ENCODE assay signal across 16 cellular contexts in genomic region chr7:7706556-7706955, GRCh38. TPM values are rescaled to one million over a fixed set of nuclear protein-coding genes. Genes with fewer than 3 reads are reported as not detected.
DNase-seq lines count a peak whose midpoint lies in the region; ATAC-seq and TF ChIP-seq lines count a peak whose summit lies in the region.
"Had no signal": no experiment of that assay in that cellular context is flagged by ENCODE, and none has a peak within 500 bp of the region (broad histone marks: within the 10 kb centered on the region; RNA-seq: fewer than 3 reads in every experiment).

No MANE protein-coding gene starts in this region.

- no peaks in the 10 kb centered on the region for H3K79me2 ChIP-seq in GM23248 (ENCODE audit: insufficient read depth)

- H3K27me3 ChIP-seq in SJCRH30, result no peaks in the 10 kb centered on the region
- no peaks in the 10 kb centered on the region for H3K27me3 ChIP-seq in GM23248 (replicated peaks; ENCODE audit: insufficient read depth)
- H3K27me3 ChIP-seq in transverse colon, result no peaks in the 10 kb centered on the region

- peak; percentile 22 for DNase-seq in AG10803 (ENCODE audit: low read depth)
- DNase-seq in SJCRH30, result peak in 1 of 2 experiments; percentile 52
- DNase-seq in erythroblast (lab: John Stamatoyannopoulos, UW), result no peak
- no peak for DNase-seq in GM23248
- no peak for DNase-seq in transverse colon
- DNase-seq: activated CD4-positive, CD25-positive, alpha-beta regulatory T cell; activated CD8-positive, alpha-beta memory T cell treated with anti-CD3 and anti-CD28 coated beads, Interleukin-2, amount 50 U/mL, for 4 hours; activated naive CD4-positive, alpha-beta T cell treated with anti-CD3 and anti-CD28 coated beads, Interleukin-2, amount 50 U/mL, for 16 hours; effector memory CD8-positive, alpha-beta T cell; foreskin fibroblast; GF-D8; PC-9 had no signal

- ATAC-seq in GM18909 (IDR thresholded peaks at IDR 0.05; ENCODE audit: poor library complexity, unreplicated experiment) (peak; percentile 27), HG03280 (IDR thresholded peaks at IDR 0.05; ENCODE audit: unreplicated experiment) (peak; percentile 23), GM19035 (IDR thresholded peaks at IDR 0.05; ENCODE audit: unreplicated experiment) (no peak)
- ATAC-seq: A549; effector memory CD8-positive, alpha-beta T cell had no signal

- H3K9me3 ChIP-seq in SJCRH30 (replicated peaks) (no peaks in the 10 kb centered on the region), GM23248 (ENCODE audit: low read depth) (no peaks in the 10 kb centered on the region), transverse colon (no peaks in the 10 kb centered on the region)
- H3K9me3 ChIP-seq: A549 had no signal

- no peak overlapping the region for H3K4me2 ChIP-seq in GM23248 (ENCODE audit: unreplicated experiment)
- H3K4me2 ChIP-seq: A549, PC-9 had no signal

- in situ Hi-C loops in GM23248 (cut with MboI), result no loop called here
- in situ Hi-C loops in transverse colon (cut with MboI; ENCODE audit: low pct_ligation_motif_present in 1 of 4, low pct_unique_long_range_greater_than_20kb in 1 of 4, low sequenced_read_pairs in 3 of 4), result no loop called here

- no peaks in the 10 kb centered on the region; the same call in 1 of the 2 replicates for H4K20me1 ChIP-seq in GM23248 (ENCODE audit: insufficient read depth)

- H2AFZ ChIP-seq in GM23248, result no peak overlapping the region
- H2AFZ ChIP-seq: PC-9 had no signal

- H3F3A ChIP-seq in GM23248 (ENCODE audit: insufficient read depth), result no peaks in the 10 kb centered on the region

- TF ChIP-seq POLR2A in erythroblast (IDR thresholded peaks at IDR 0.05; ENCODE audit: low read length) (no peak), transverse colon (IDR thresholded peaks at IDR 0.05) (no peak)

- no peak overlapping the region for H3K9ac ChIP-seq in GM23248

- intact Hi-C loops in transverse colon (cut with DNase I; ENCODE audit: low total_unique reads), result no loop called here

- H3K4me3 ChIP-seq in AG10803 (ENCODE audit: low read length) (no peak overlapping the region), SJCRH30 (no peak overlapping the region), GM23248 (no peak overlapping the region), transverse colon (no peak overlapping the region)
- H3K4me3 ChIP-seq: A549, PC-9 had no signal

- TF ChIP-seq EP300 in transverse colon (IDR thresholded peaks at IDR 0.05; ENCODE audit: low read depth), result no peak

- no peaks in the 10 kb centered on the region for H3K9me2 ChIP-seq in GM23248 (ENCODE audit: insufficient read depth)

- H3K36me3 ChIP-seq in SJCRH30, result no peaks in the 10 kb centered on the region
- H3K36me3 ChIP-seq in GM23248 (ENCODE audit: low read depth), result no peaks in the 10 kb centered on the region
- H3K36me3 ChIP-seq in transverse colon, result no peaks in the 10 kb centered on the region

- WGBS in GM23248 (ENCODE audit: low coverage in 1 of 2, low lambda C conversion rate in 2 of 2, missing lambda C conversion rate in 2 of 2), 2 experiments, result 68 to 87% methylated on average over 4 of the region's 4 CpGs
- WGBS in transverse colon (ENCODE audit: low coverage in 1 of 2), 2 donors, result 77 to 94% methylated on average over 4 of the region's 4 CpGs

- H3K4me1 ChIP-seq in SJCRH30, result peaks cover 22% of the 10 kb centered on the region
- peaks cover 18% of the 10 kb centered on the region for H3K4me1 ChIP-seq in GM23248 (ENCODE audit: insufficient read depth)
- peaks cover 0 to 18% (median 4%) of the 10 kb centered on the region in 4 donors for H3K4me1 ChIP-seq in transverse colon

- TF ChIP-seq CTCF in AG10803 (conservative IDR thresholded peaks at IDR 0.05; ENCODE audit: low read length) (no peak), transverse colon (IDR thresholded peaks at IDR 0.05) (no peak)

- H3K27ac ChIP-seq in SJCRH30 (peak overlapping the region; percentile 12), GM23248 (no peak overlapping the region), transverse colon (no peak overlapping the region)
- H3K27ac ChIP-seq: A549, PC-9 had no signal

RNA-seq across cellular contexts. Expression of gene RPA3, which starts 11.9 kb away (rescaled TPM):
- total RNA-seq in SJCRH30 (2014; rRNA removed; shearing (Covaris generic)), result 88.8 and 91.5 TPM in 2 replicates
- total RNA-seq in GM23248 (2014; rRNA removed; shearing (Covaris generic)), result 5.8 and 16.3 TPM in 2 replicates
- polyA plus RNA-seq in GM23248 (2016; fragmentation: Nextera tagmentation; extraction: Ambion mirVana), result 71.8 and 78.7 TPM in 2 replicates
- total RNA-seq in transverse colon, result 10 to 100 TPM in 2 of 4 donors, 1 to 10 TPM in 2; 1.4 to 24.6 (median 7.6) TPM
